ENCODE assay signal across 8 cellular contexts in the genomic region with DNA sequence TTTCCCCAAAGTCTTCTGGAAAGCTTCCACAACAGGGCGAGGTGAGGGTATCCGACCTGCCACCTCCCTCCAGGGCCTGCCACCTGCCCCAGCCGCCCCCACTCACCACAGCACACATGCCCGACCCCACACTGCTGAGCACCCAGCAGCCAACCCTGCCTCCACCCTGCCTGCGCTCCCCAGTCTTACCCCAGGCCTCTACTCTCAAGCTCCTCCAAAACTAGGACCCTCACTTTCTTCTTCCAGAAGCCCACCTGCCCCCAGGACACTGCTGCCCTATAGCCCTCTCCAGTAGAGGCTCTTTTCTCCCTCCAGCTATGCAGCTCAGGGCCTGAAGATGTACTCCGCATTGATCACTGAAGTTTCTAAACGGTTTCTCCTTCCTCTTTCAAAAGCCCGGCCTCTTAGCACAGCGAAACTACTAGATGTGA.
DNase-seq lines count a peak whose midpoint lies in the region; TF ChIP-seq lines count a peak whose summit lies in the region.

No MANE protein-coding gene starts in this region.

- no peak overlapping the region for H3K4me3 ChIP-seq in HEK293 (ENCODE audit: low read depth, low read length)
- peak overlapping the region; percentile 58 for H3K4me3 ChIP-seq in SJCRH30
- peak overlapping the region; percentile 23 to 40 for H3K4me3 ChIP-seq in muscle layer of duodenum (ENCODE audit: low read depth in 1 of 2, low read length in 2 of 2)

- H3K4me3 Mint-ChIP-seq in immature natural killer cell, result no peak overlapping the region

- POLR2A ChIA-PET in HEK293 (lab: Yijun Ruan, JAX), result interaction anchor here (0.6 to 2.2 kb wide), 3 partner anchors 109 to 404 kb away, joined by 3 to 13 read pairs (median 4); no protein-coding TSS in a partner anchor

- no peaks in the 10 kb centered on the region for H3K36me3 Mint-ChIP-seq in immature natural killer cell

- intact Hi-C loops in posterior cingulate gyrus (cut with DNase I), result loop anchor here (5.0 kb wide), 1 partner anchor 108 kb away; no protein-coding TSS in a partner anchor

- no peaks in the 10 kb centered on the region for H3K9me3 ChIP-seq in ES-I3 (ENCODE audit: control insufficient read depth, insufficient read depth, low read length)
- H3K9me3 ChIP-seq in HEK293 (ENCODE audit: control insufficient read depth, insufficient read depth, low read depth, low read length), result no peaks in the 10 kb centered on the region
- no peaks in the 10 kb centered on the region for H3K9me3 ChIP-seq in SJCRH30 (replicated peaks)
- no peaks in the 10 kb centered on the region for H3K9me3 ChIP-seq in muscle layer of duodenum (ENCODE audit: control insufficient read depth in 1 of 2, low read length in 2 of 2)

- H3K4me1 ChIP-seq in ES-I3 (ENCODE audit: insufficient read depth, low read length) (peaks cover 33% of the 10 kb centered on the region), HEK293 (ENCODE audit: control insufficient read depth, insufficient read depth, low read length) (peaks cover 4% of the 10 kb centered on the region; the same call in 1 of the 2 replicates), SJCRH30 (peaks cover 40% of the 10 kb centered on the region), muscle layer of duodenum (ENCODE audit: control insufficient read depth in 1 of 2, insufficient read depth in 2 of 2, low read length in 2 of 2) (peaks cover 19 to 37% of the 10 kb centered on the region in 2 donors)

- H3K9ac ChIP-seq in ES-I3 (ENCODE audit: low read depth, low read length), result peak overlapping the region; percentile 71; the same call in 1 of the 2 replicates

- peaks cover 0 to 1% (median 0%) of the 10 kb centered on the region in 6 donors for H3K9me3 Mint-ChIP-seq in immature natural killer cell

- peaks cover 4 to 5% of the 10 kb centered on the region in 2 donors for H3K4me1 Mint-ChIP-seq in immature natural killer cell

- H3K27ac ChIP-seq in HEK293 (ENCODE audit: extremely low read depth, low read depth, low read length) (no peak overlapping the region), SJCRH30 (peak overlapping the region; percentile 97), muscle layer of duodenum (ENCODE audit: low read length) (peak overlapping the region; percentile 84)

- CTCF ChIA-PET in HEK293 (lab: Yijun Ruan, JAX), result interaction anchor here (0.5 to 0.8 kb wide), 2 partner anchors 254 to 273 kb away, joined by 3 to 4 read pairs; no protein-coding TSS in a partner anchor

- H3K27me3 Mint-ChIP-seq in immature natural killer cell (ENCODE audit: low read depth in 3 of 3), result peaks cover 4 to 7% (median 5%) of the 10 kb centered on the region in 3 donors

- DNase-seq in SJCRH30 (no peak), cerebellar nuclear complex (lab: John Stamatoyannopoulos, UW) (no peak), NCI-H526 (lab: John Stamatoyannopoulos, UW) (no peak), posterior cingulate gyrus (no peak), immature natural killer cell (no peak)

- no peaks in the 10 kb centered on the region for H3K36me3 ChIP-seq in ES-I3 (ENCODE audit: insufficient read depth, low read length)
- H3K36me3 ChIP-seq in HEK293 (ENCODE audit: control insufficient read depth in 2 of 2, insufficient read depth in 1 of 2, low read length in 2 of 2), result no peaks in the 10 kb centered on the region
- H3K36me3 ChIP-seq in SJCRH30, result no peaks in the 10 kb centered on the region
- H3K36me3 ChIP-seq in muscle layer of duodenum (ENCODE audit: control insufficient read depth in 1 of 2, insufficient read depth in 2 of 2, low read length in 2 of 2), result no peaks in the 10 kb centered on the region

- H3K27me3 ChIP-seq in SJCRH30 (no peaks in the 10 kb centered on the region), muscle layer of duodenum (ENCODE audit: low read depth, low read length) (no peaks in the 10 kb centered on the region)

- no peak overlapping the region for H3K27ac Mint-ChIP-seq in immature natural killer cell

- TF ChIP-seq CTCF in HEK293 (tag by site-specific recombination; IDR thresholded peaks at IDR 0.05), result no peak

TF ChIP-seq in HEK293, 187 proteins besides CTCF, POLR2A, EP300 and RAD21:
- no peak for TF ChIP-seq ZNF2 (tag by site-specific recombination; IDR thresholded peaks at IDR 0.05)
- peak; percentile 41 for TF ChIP-seq ZFHX2 (tag by site-specific recombination; conservative IDR thresholded peaks at IDR 0.05)
- peak; percentile 34; the same call in 1 of the 2 replicates for TF ChIP-seq EGR2 (tag by site-specific recombination; IDR thresholded peaks at IDR 0.05; ENCODE audit: low read depth)
TF ChIP-seq in HEK293: peak in this region for 2.
